In the genomic region with DNA sequence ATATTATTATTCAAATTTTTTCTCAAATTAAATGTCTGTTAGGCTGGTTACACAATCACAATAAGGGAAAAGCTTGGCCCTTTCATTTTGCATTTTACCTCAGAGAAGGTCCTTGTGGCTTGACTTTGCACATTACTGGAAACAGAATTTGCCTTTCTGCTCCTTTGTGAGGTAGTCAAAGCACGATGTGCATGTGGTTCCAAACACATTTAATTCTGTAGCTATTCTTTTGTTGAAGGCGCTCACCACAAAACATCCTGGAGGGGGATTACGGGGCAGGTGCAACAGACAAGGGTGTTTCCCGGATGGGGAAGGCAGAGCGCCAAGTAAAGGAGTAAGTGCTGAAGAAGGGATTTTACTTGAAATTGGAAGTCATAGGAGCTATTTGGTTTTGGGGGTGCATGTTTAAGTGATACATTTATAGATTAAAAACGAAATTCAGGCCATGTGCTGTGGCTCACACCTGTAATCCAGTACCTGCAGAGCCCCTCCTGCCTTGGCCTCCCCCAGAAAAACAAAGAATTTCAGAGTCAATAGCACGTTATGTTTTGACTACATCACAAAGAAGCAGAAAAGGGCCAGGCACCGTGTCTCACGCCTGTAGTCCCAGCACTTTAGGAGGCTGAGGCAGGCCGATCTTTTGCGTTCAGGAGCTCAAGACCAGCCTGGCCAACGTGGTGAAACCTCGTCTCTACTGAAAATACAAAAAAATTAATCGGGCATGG, we compare ENCODE assay signal across 9 cellular contexts. TPM values are rescaled to one million over a fixed set of nuclear protein-coding genes. Genes with fewer than 3 reads are reported as not detected.
DNase-seq lines count a peak whose midpoint lies in the region; ATAC-seq, FAIRE-seq and TF ChIP-seq lines count a peak whose summit lies in the region.
"Had no signal": no experiment of that assay in that cellular context is flagged by ENCODE, and none has a peak within 500 bp of the region (broad histone marks: within the 10 kb centered on the region; RNA-seq: fewer than 3 reads in every experiment).

No MANE protein-coding gene starts in this region.

- 63 to 72% methylated on average over 14 of the region's 14 CpGs for WGBS in tibial nerve, 2 donors

- H3K4me1 ChIP-seq in KMS-11 (ENCODE audit: low read depth, poor library complexity, severe bottlenecking) (peaks cover 82% of the 10 kb centered on the region), tibial nerve (no peaks in the 10 kb centered on the region)

- intact Hi-C loops in left colon (cut with DNase I, micrococcal nuclease), result no loop called here

- TF ChIP-seq EP300 in tibial nerve (IDR thresholded peaks at IDR 0.05), result no peak

- H3K36me3 ChIP-seq in KMS-11 (ENCODE audit: insufficient read depth), result no peaks in the 10 kb centered on the region
- H3K36me3 ChIP-seq in tibial nerve, result no peaks in the 10 kb centered on the region

- H3K27ac ChIP-seq in KMS-11 (peak overlapping the region; percentile 97), tibial nerve (no peak overlapping the region)

- peak; percentile 78 for FAIRE-seq in GM12892 (lab: Jason Lieb, UNC)

- no peaks in the 10 kb centered on the region for H3K27me3 ChIP-seq in KMS-11 (ENCODE audit: insufficient read depth, low read depth)
- no peaks in the 10 kb centered on the region for H3K27me3 ChIP-seq in tibial nerve

- ATAC-seq in GM21381 (IDR thresholded peaks at IDR 0.05; ENCODE audit: unreplicated experiment) (peak; percentile 57), left colon (no peak)

- TF ChIP-seq POLR2A in GM12892 (IDR thresholded peaks at IDR 0.05; ENCODE audit: low read depth, low read length), result no peak
- no peak for TF ChIP-seq POLR2A in tibial nerve (IDR thresholded peaks at IDR 0.05)

- H4K20me1 ChIP-seq in KMS-11 (ENCODE audit: insufficient read depth), result no peaks in the 10 kb centered on the region

- DNase-seq in GM12892 (ENCODE audit: insufficient read length) (no peak), astrocyte of the hippocampus (ENCODE audit: low read depth, low spot score) (peak; percentile 21), tibial nerve (ENCODE audit: low spot score in 2 of 2) (no peak), globus pallidus (ENCODE audit: low spot score) (no peak), left colon (no peak), nucleus accumbens (lab: John Stamatoyannopoulos, UW) (no peak)
- DNase-seq: NCI-H2081 treated with DMSO at 0.1 percent for 48 hours had no signal

- H2AFZ ChIP-seq in KMS-11 (ENCODE audit: low read depth), result peak overlapping the region; percentile 43; the same call in 1 of the 2 replicates

- H3K9ac ChIP-seq in KMS-11, result peak overlapping the region; percentile 78

- H3K4me3 ChIP-seq in KMS-11 (IDR thresholded peaks at IDR 0.05; ENCODE audit: insufficient read depth, low read depth, low read length) (no peak overlapping the region), tibial nerve (no peak overlapping the region)

- peaks cover 0 to 4% (median 0%) of the 10 kb centered on the region in 4 donors for H3K9me3 ChIP-seq in tibial nerve

- TF ChIP-seq CTCF in KMS-11 (conservative IDR thresholded peaks at IDR 0.05; ENCODE audit: low read depth, low read length) (no peak), tibial nerve (IDR thresholded peaks at IDR 0.05) (no peak)

- no peaks in the 10 kb centered on the region for H3K79me2 ChIP-seq in KMS-11 (ENCODE audit: insufficient read depth, low read depth)

- H3K4me2 ChIP-seq in KMS-11, result peak overlapping the region; percentile 74

RNA-seq across cellular contexts. Expression of a gene that starts 31.2 kb away (rescaled TPM):
- 11.1 TPM for polyA plus RNA-seq in GM12892 (2012; ENCODE audit: missing spikeins)
- 10 to 100 TPM; 11.7 to 18.6 (median 16.5) TPM for total RNA-seq in tibial nerve
- 10 to 100 TPM; 10.6 to 13.3 TPM for total RNA-seq in left colon

RNA-seq across cellular contexts. Expression of a gene that starts 56.1 kb away (rescaled TPM):
- polyA plus RNA-seq in GM12892 (2012; ENCODE audit: missing spikeins), result 11.5 TPM
- total RNA-seq in tibial nerve (10 to 100 TPM; 24.1 to 62.7 (median 38.9) TPM), left colon (10 to 100 TPM; 17.4 to 22.5 TPM)
